Comparison of ENCODE assay signal across 4 cellular contexts in the genomic region with DNA sequence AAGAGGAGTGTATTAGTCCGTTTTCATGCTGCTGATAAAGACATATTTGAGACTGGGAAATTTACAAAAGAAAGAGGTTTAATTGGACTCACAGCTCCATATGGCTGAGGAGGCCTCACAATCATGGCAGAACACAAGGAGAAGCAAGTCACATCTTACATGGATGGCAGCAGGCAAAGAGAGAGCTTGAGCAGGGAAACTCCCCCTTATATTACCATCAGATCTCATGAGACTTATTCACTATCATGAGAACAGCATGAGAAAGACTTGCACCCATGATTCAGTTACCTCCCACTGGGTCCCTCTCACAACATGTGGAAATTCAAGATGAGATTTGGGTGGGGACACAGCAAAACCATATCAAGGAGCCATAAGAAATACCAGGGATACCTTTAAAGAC. TPM values are rescaled to one million over a fixed set of nuclear protein-coding genes. Genes with fewer than 3 reads are reported as not detected.
DNase-seq lines count a peak whose midpoint lies in the region; ATAC-seq, FAIRE-seq and TF ChIP-seq lines count a peak whose summit lies in the region.
"Not testable (repeated sequence)": the region's sequence is repeated elsewhere in the genome, so short reads cannot be mapped to it uniquely, and the experiment has no call there.

No MANE protein-coding gene starts in this region.

- H3K27me3 ChIP-seq in CD4-positive, CD25-positive, alpha-beta regulatory T cell (ENCODE audit: control insufficient read depth, insufficient read depth, low read length); K562 (ENCODE audit: control insufficient read depth in 2 of 2, insufficient read depth in 2 of 2, low read length in 2 of 2); neural progenitor cell: not testable (repeated sequence)

- BruUV-seq in K562 (replicated peaks; lab: Mats Ljungman, UMichigan), result not testable (repeated sequence)

- H3K9me3 Mint-ChIP-seq in CD4-positive, CD25-positive, alpha-beta regulatory T cell; endothelial cell (ENCODE audit: unreplicated experiment): not testable (repeated sequence)
- H3K9me3 Mint-ChIP-seq in neural progenitor cell, result peaks cover 11% of the 10 kb centered on the region

- H3K9me3 ChIP-seq in CD4-positive, CD25-positive, alpha-beta regulatory T cell (ENCODE audit: control insufficient read depth in 2 of 2, low read length in 2 of 2); K562 (replicated peaks; ENCODE audit: control insufficient read depth, insufficient read depth, low read depth, low read length); neural progenitor cell (ENCODE audit: low read depth): not testable (repeated sequence)

- not testable (repeated sequence) for ATAC-seq in CD4-positive, CD25-positive, alpha-beta regulatory T cell (ENCODE audit: low read depth in 2 of 2); K562

- not testable (repeated sequence) for H3K36me3 Mint-ChIP-seq in CD4-positive, CD25-positive, alpha-beta regulatory T cell; neural progenitor cell
- H3K36me3 Mint-ChIP-seq in endothelial cell (ENCODE audit: low read depth, unreplicated experiment), result peaks cover 11% of the 10 kb centered on the region

- not testable (repeated sequence) for TF ChIP-seq EP300 in K562 (IDR thresholded peaks at IDR 0.05; ENCODE audit: low read length)

- WGBS in K562 (ENCODE audit: insufficient coverage, low coverage, missing lambda C conversion rate), result 0% methylated on average over 1 of the region's 1 CpG

- CTCF ChIA-PET in K562 (lab: Yijun Ruan, JAX; ENCODE audit: low intra/inter-chr PET ratio), result not testable (repeated sequence)

- POLR2A ChIA-PET in K562 (lab: Yijun Ruan, JAX), result not testable (repeated sequence)

- not testable (repeated sequence) for TF ChIP-seq POLR2A in K562 (conservative IDR thresholded peaks at IDR 0.05)

- H3F3A ChIP-seq in neural progenitor cell (ENCODE audit: low read depth), result not testable (repeated sequence)

- H3K4me1 Mint-ChIP-seq in CD4-positive, CD25-positive, alpha-beta regulatory T cell, result peaks cover 5 to 14% (median 12%) of the 10 kb centered on the region in 4 donors
- H3K4me1 Mint-ChIP-seq in endothelial cell (ENCODE audit: unreplicated experiment), result not testable (repeated sequence)
- H3K4me1 Mint-ChIP-seq in neural progenitor cell, result peaks cover 29% of the 10 kb centered on the region

- H3K27me3 Mint-ChIP-seq in CD4-positive, CD25-positive, alpha-beta regulatory T cell; endothelial cell (ENCODE audit: unreplicated experiment); neural progenitor cell (ENCODE audit: insufficient read depth, low read depth): not testable (repeated sequence)

- not testable (repeated sequence) for H2AFZ ChIP-seq in K562 (ENCODE audit: low read depth, low read length); neural progenitor cell (replicated peaks)

- not testable (repeated sequence) for H3K4me1 ChIP-seq in CD4-positive, CD25-positive, alpha-beta regulatory T cell (ENCODE audit: control insufficient read depth, insufficient read depth, low read length, poor library complexity, severe bottlenecking); K562 (replicated peaks in 1 of 2; ENCODE audit: control insufficient read depth in 2 of 2, insufficient read depth in 2 of 2, low read length in 2 of 2)
- peaks cover 16% of the 10 kb centered on the region for H3K4me1 ChIP-seq in neural progenitor cell

- not testable (repeated sequence) for H3K79me2 ChIP-seq in K562 (ENCODE audit: control insufficient read depth, insufficient read depth, low read length); neural progenitor cell (ENCODE audit: low read depth)

- H4K20me1 ChIP-seq in K562 (replicated peaks; ENCODE audit: control insufficient read depth, insufficient read depth, low read length); neural progenitor cell (ENCODE audit: low read depth): not testable (repeated sequence)

- in situ Hi-C loops in K562 (cut with MboI), result not testable (repeated sequence)

- not testable (repeated sequence) for H3K4me2 ChIP-seq in K562 (ENCODE audit: insufficient read depth, low read length); neural progenitor cell

- not testable (repeated sequence) for H3K4me3 Mint-ChIP-seq in CD4-positive, CD25-positive, alpha-beta regulatory T cell; neural progenitor cell
- peak overlapping the region; percentile 10 for H3K4me3 Mint-ChIP-seq in endothelial cell (ENCODE audit: unreplicated experiment)

- FAIRE-seq in K562 (lab: Jason Lieb, UNC), result not testable (repeated sequence)

- H3K9me1 ChIP-seq in K562 (ENCODE audit: control insufficient read depth, insufficient read depth, low read length), result not testable (repeated sequence)

- not testable (repeated sequence) for H3K36me3 ChIP-seq in CD4-positive, CD25-positive, alpha-beta regulatory T cell (ENCODE audit: control insufficient read depth, insufficient read depth, low read length); K562 (ENCODE audit: control insufficient read depth, insufficient read depth, low read length); neural progenitor cell

- H3K27ac Mint-ChIP-seq in CD4-positive, CD25-positive, alpha-beta regulatory T cell, result peak overlapping the region in 2 of 3 donors; percentile 13 to 79
- H3K27ac Mint-ChIP-seq in endothelial cell (ENCODE audit: unreplicated experiment), result not testable (repeated sequence)
- peak overlapping the region; percentile 3 for H3K27ac Mint-ChIP-seq in neural progenitor cell

- not testable (repeated sequence) for H3K9ac ChIP-seq in K562 (ENCODE audit: insufficient read depth in 1 of 2, low read depth in 2 of 2, low read length in 2 of 2); neural progenitor cell

- not testable (repeated sequence) for TF ChIP-seq RAD21 in K562 (CRISPR knock-in tag; conservative IDR thresholded peaks at IDR 0.05 in 1 of 2, IDR thresholded peaks at IDR 0.05 in 1 of 2)

- not testable (repeated sequence) for H3K4me3 ChIP-seq in CD4-positive, CD25-positive, alpha-beta regulatory T cell (ENCODE audit: low read depth, low read length); K562; neural progenitor cell

- DNase-seq in CD4-positive, CD25-positive, alpha-beta regulatory T cell; K562 (ENCODE audit: extremely low read depth in 1 of 4, low spot score in 3 of 4); endothelial cell (ENCODE audit: low spot score); neural progenitor cell (ENCODE audit: low spot score): not testable (repeated sequence)

- TF ChIP-seq CTCF in K562 (IDR thresholded peaks at IDR 0.05 in 2 of 3, conservative IDR thresholded peaks at IDR 0.05 in 1 of 3; ENCODE audit: insufficient read depth in 2 of 3, low read depth in 1 of 3, low read length in 3 of 3); endothelial cell (IDR thresholded peaks at IDR 0.05; ENCODE audit: unreplicated experiment); neural progenitor cell (IDR thresholded peaks at IDR 0.05): not testable (repeated sequence)

- not testable (repeated sequence) for H3K27ac ChIP-seq in CD4-positive, CD25-positive, alpha-beta regulatory T cell (ENCODE audit: insufficient read depth, low read length, poor library complexity, severe bottlenecking); K562 (ENCODE audit: extremely low read depth, low read depth, low read length); neural progenitor cell

- intact Hi-C loops in K562 (cut with micrococcal nuclease), result not testable (repeated sequence)

TF ChIP-seq in K562, 482 proteins besides CTCF, POLR2A, EP300 and RAD21:
- peak; percentile 94 for TF ChIP-seq ZNF431 (CRISPR knock-in tag; IDR thresholded peaks at IDR 0.05)

RNA-seq across cellular contexts. Expression of a gene that starts 36.6 kb away (rescaled TPM):
- 180 TPM for total RNA-seq in CD4-positive, CD25-positive, alpha-beta regulatory T cell
- 100 to 1,000 TPM in 3 of 4 donors, 10 to 100 TPM in 1; 87.6 to 131 (median 109) TPM for polyA plus RNA-seq in CD4-positive, CD25-positive, alpha-beta regulatory T cell
- 27.9 and 40.5 TPM in 2 replicates for total RNA-seq in K562 (2011; cell fraction: chromatin; rRNA removed; ENCODE audit: low replicate concordance)
- total RNA-seq in K562 (2011; cell fraction: nucleolus; rRNA removed), result 35.9 and 38.8 TPM in 2 replicates
- total RNA-seq in K562 (2011; cell fraction: nucleoplasm; rRNA removed), result 25.5 and 29.1 TPM in 2 replicates
- total RNA-seq in K562 (2014; rRNA removed) (27.5 and 30.9 TPM in 2 replicates), K562 (2014; rRNA removed; fragmentation: Illumina TruSeq; extraction: Trizol) (24.1 and 24.8 TPM in 2 replicates), K562 (2015; rRNA removed; fragmentation: Illumina TruSeq; extraction: Trizol) (19.8 and 19.9 TPM in 2 replicates), K562 (2021) (39.0 and 43.0 TPM in 2 replicates), endothelial cell (ENCODE audit: unreplicated experiment) (10.1 TPM), neural progenitor cell (ENCODE audit: low replicate concordance) (68.8 and 74.4 TPM in 2 replicates)
- polyA plus RNA-seq in K562 (2011; rRNA removed) (22.1 and 28.6 TPM in 2 replicates), K562 (2014; fragmentation: Illumina TruSeq; extraction: Trizol) (22.5 and 26.3 TPM in 2 replicates), K562 (2014; fragmentation: Nextera tagmentation; extraction: Ambion mirVana) (10 to 100 TPM in 1 of 2 experiments, 1 to 10 TPM in 1; 9.0 to 12.2 TPM), K562 (2014; rRNA removed) (28.1 and 36.4 TPM in 2 replicates)
- 21.6 and 26.2 TPM in 2 replicates for polyA plus RNA-seq in K562 (2011; cell fraction: cytosol; rRNA removed)
- 58.7 and 62.0 TPM in 2 replicates for polyA plus RNA-seq in K562 (2011; cell fraction: nucleus; rRNA removed)
- 20.0 and 26.4 TPM in 2 replicates for polyA plus RNA-seq in K562 (2012)
- polyA minus RNA-seq in K562 (2011; rRNA and poly(A)+ RNA removed), result 25.6 and 33.0 TPM in 2 replicates
- polyA minus RNA-seq in K562 (2011; cell fraction: cytosol; rRNA and poly(A)+ RNA removed), result 24.9 and 28.0 TPM in 2 replicates
- 48.7 and 49.8 TPM in 2 replicates for polyA minus RNA-seq in K562 (2011; cell fraction: nucleus; rRNA and poly(A)+ RNA removed)
